In genomic region chr11:72111803-72112540, GRCh38 we compare ENCODE assay signal across 8 cellular contexts. TPM values are rescaled to one million over a fixed set of nuclear protein-coding genes. Genes with fewer than 3 reads are reported as not detected.
A peak's percentile ranks its signal among the peaks of the same experiment; 100 is the strongest.
DNase-seq lines count a peak whose midpoint lies in the region; ATAC-seq, FAIRE-seq and TF ChIP-seq lines count a peak whose summit lies in the region.

No MANE protein-coding gene starts in this region.

- H3K9me3 ChIP-seq in SK-N-MC (ENCODE audit: low read depth, low read length), result no peaks in the 10 kb centered on the region
- no peaks in the 10 kb centered on the region for H3K9me3 ChIP-seq in adipocyte (ENCODE audit: control insufficient read depth, low read length)
- H3K9me3 ChIP-seq in cardiac muscle cell (ENCODE audit: low read depth), result no peaks in the 10 kb centered on the region
- no peaks in the 10 kb centered on the region for H3K9me3 ChIP-seq in pancreas
- no peaks in the 10 kb centered on the region for H3K9me3 ChIP-seq in tibial nerve

- intact Hi-C loops in pancreas (cut with DNase I), result no loop called here

- H3K9ac ChIP-seq in SK-N-MC (ENCODE audit: insufficient read length), result peak overlapping the region; percentile 99
- H3K9ac ChIP-seq in adipocyte (ENCODE audit: low read length), result peak overlapping the region; percentile 97

- no peaks in the 10 kb centered on the region; the same call in 1 of the 2 replicates for H3K36me3 ChIP-seq in SK-N-MC (ENCODE audit: insufficient read depth, low read length)
- H3K36me3 ChIP-seq in adipocyte (ENCODE audit: control insufficient read depth, insufficient read depth, low read length, severe bottlenecking), result no peaks in the 10 kb centered on the region
- H3K36me3 ChIP-seq in cardiac muscle cell, result no peaks in the 10 kb centered on the region
- H3K36me3 ChIP-seq in pancreas, result no peaks in the 10 kb centered on the region
- peaks cover 0 to 25% (median 3%) of the 10 kb centered on the region in 3 donors for H3K36me3 ChIP-seq in tibial nerve

- DNase-seq in NCI-H1048 (lab: John Stamatoyannopoulos, UW) (peak; percentile 98), SK-N-MC (ENCODE audit: low read depth, low spot score) (peak; percentile 97), adipocyte (ENCODE audit: low read depth) (peak; percentile 99), cardiac muscle cell (ENCODE audit: low read depth in 1 of 2, low spot score in 1 of 2) (peak; percentile 99 to 100), pancreas (peak; percentile 81 to 96 (median 94)), tibial nerve (ENCODE audit: low spot score in 2 of 2) (peak; percentile 88 to 95)

- H3K4me1 ChIP-seq in adipocyte (ENCODE audit: control insufficient read depth, insufficient read depth, low read length), result peaks cover 22% of the 10 kb centered on the region
- peaks cover 7% of the 10 kb centered on the region for H3K4me1 ChIP-seq in cardiac muscle cell (ENCODE audit: low read depth)
- peaks cover 5% of the 10 kb centered on the region in 3 donors for H3K4me1 ChIP-seq in pancreas
- peaks cover 0 to 15% (median 6%) of the 10 kb centered on the region in 4 donors for H3K4me1 ChIP-seq in tibial nerve

- H3K4me3 ChIP-seq in SK-N-MC (peak overlapping the region; percentile 90), adipocyte (ENCODE audit: low read length) (peak overlapping the region; percentile 89), cardiac muscle cell (peak overlapping the region; percentile 44), pancreas (peak overlapping the region; percentile 46 to 65 (median 54)), tibial nerve (peak overlapping the region; percentile 50 to 70 (median 64))

- H3K27ac ChIP-seq in SK-N-MC, result peak overlapping the region; percentile 98
- peak overlapping the region; percentile 98 for H3K27ac ChIP-seq in cardiac muscle cell
- H3K27ac ChIP-seq in pancreas, result peak overlapping the region; percentile 89 to 99 (median 98)
- H3K27ac ChIP-seq in tibial nerve, result peak overlapping the region; percentile 91 to 99 (median 98)

- TF ChIP-seq EP300 in tibial nerve (IDR thresholded peaks at IDR 0.05), result peak in 1 of 2 donors; percentile 99

- 0% methylated on average over 29 of the region's 29 CpGs for WGBS in pancreas, 2 donors
- WGBS in tibial nerve, 2 donors, result 0 to 1% methylated on average over 29 of the region's 29 CpGs

- peak; percentile 97 for FAIRE-seq in pancreas (lab: Jason Lieb, UNC)

- ATAC-seq in HG02588 (IDR thresholded peaks at IDR 0.05; ENCODE audit: unreplicated experiment), result peak; percentile 85
- peak; percentile 92 to 96 (median 93) for ATAC-seq in pancreas

- H3K27me3 ChIP-seq in adipocyte (replicated peaks; ENCODE audit: control insufficient read depth, insufficient read depth, low read length) (no peaks in the 10 kb centered on the region), cardiac muscle cell (no peaks in the 10 kb centered on the region), pancreas (no peaks in the 10 kb centered on the region), tibial nerve (peaks cover 0 to 6% of the 10 kb centered on the region in 2 donors)

- TF ChIP-seq CTCF in cardiac muscle cell (IDR thresholded peaks at IDR 0.05; ENCODE audit: low read depth, low read length) (no peak), pancreas (IDR thresholded peaks at IDR 0.05) (no peak), tibial nerve (IDR thresholded peaks at IDR 0.05) (no peak)

- TF ChIP-seq POLR2A in GM10847 (IDR thresholded peaks at IDR 0.05; ENCODE audit: extremely low read depth, insufficient read length) (peak; percentile 77), tibial nerve (IDR thresholded peaks at IDR 0.05) (peak; percentile 97 to 99)

RNA-seq across cellular contexts. Expression of gene ANAPC15, which starts 0.5 kb away (rescaled TPM):
- total RNA-seq in cardiac muscle cell (49.9 and 54.2 TPM in 2 replicates), pancreas (10 to 100 TPM in 5 of 6 donors, 1 to 10 TPM in 1; 6.7 to 19.8 (median 13.5) TPM), tibial nerve (10 to 100 TPM; 20.8 to 36.7 (median 30.8) TPM)
- polyA plus RNA-seq in cardiac muscle cell (59.7 and 101 TPM in 2 replicates), pancreas (10 to 100 TPM; 32.7 to 35.0 TPM)

RNA-seq across cellular contexts. Expression of gene TOMT, which starts 6.2 kb away (rescaled TPM):
- total RNA-seq in cardiac muscle cell, result not detected in 2 replicates
- not detected in 2 replicates for polyA plus RNA-seq in cardiac muscle cell
- not detected for total RNA-seq in pancreas
- polyA plus RNA-seq in pancreas, result not detected
- not detected for total RNA-seq in tibial nerve

RNA-seq across cellular contexts. Expression of gene LAMTOR1, which starts 8.9 kb away (rescaled TPM):
- 100 and 147 TPM in 2 replicates for total RNA-seq in cardiac muscle cell
- polyA plus RNA-seq in cardiac muscle cell, result 137 and 180 TPM in 2 replicates
- total RNA-seq in pancreas, result 10 to 100 TPM; 24.9 to 42.5 (median 34.7) TPM
- polyA plus RNA-seq in pancreas, result 10 to 100 TPM; 34.8 to 71.8 TPM
- total RNA-seq in tibial nerve, result 100 to 1,000 TPM; 116 to 133 (median 128) TPM

RNA-seq across cellular contexts. Expression of gene FOLR3, which starts 23.6 kb away (rescaled TPM):
- not detected in 2 replicates for total RNA-seq in cardiac muscle cell
- polyA plus RNA-seq in cardiac muscle cell, result not detected in 2 replicates
- under 1 TPM in 1 of 6 donors, not detected in 5; 0.40 TPM for total RNA-seq in pancreas
- polyA plus RNA-seq in pancreas, result not detected
- under 1 TPM in 1 of 4 donors, not detected in 3; 0.63 TPM for total RNA-seq in tibial nerve

RNA-seq across cellular contexts. Expression of gene LRRC51, which starts 31.3 kb away (rescaled TPM):
- total RNA-seq in cardiac muscle cell, result 4.3 and 5.4 TPM in 2 replicates
- polyA plus RNA-seq in cardiac muscle cell, result 5.6 and 7.3 TPM in 2 replicates
- total RNA-seq in pancreas, result 1 to 10 TPM; 3.2 to 8.3 (median 4.9) TPM
- polyA plus RNA-seq in pancreas, result 1 to 10 TPM; 2.9 to 9.4 TPM
- total RNA-seq in tibial nerve, result 10 to 100 TPM in 1 of 4 donors, 1 to 10 TPM in 3; 7.3 to 10.8 (median 9.2) TPM

Comparison
In these comparisons a context has a peak if more than half of its experiments do, and no peak if none do; other contexts are left out.
1. Peak in every context shown above with its lines: DNase-seq, ATAC-seq, H3K4me3 ChIP-seq and H3K27ac ChIP-seq.